Comparison of ENCODE assay signal across 1 cellular context in the genomic region with DNA sequence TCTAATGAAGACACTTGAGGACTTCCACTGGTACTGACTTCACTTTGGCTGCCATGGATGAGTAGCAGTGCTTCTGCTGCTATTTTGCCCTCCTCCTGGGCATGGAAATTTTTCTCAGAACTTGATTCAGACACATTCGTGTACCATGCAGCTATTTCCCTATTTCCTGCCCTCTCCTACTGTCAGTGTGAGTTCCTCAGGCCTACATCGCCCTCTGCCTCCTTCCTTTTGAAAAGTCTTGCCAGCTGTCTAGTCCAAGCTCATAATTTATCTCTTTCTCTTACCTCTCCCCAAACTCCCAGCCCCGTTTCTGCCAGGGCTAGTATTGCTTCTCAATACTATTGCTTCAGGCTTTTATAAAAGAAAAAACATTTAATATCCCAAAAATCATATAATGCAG.
TF ChIP-seq lines count a peak whose summit lies in the region.

No MANE protein-coding gene starts in this region.

TF ChIP-seq in SK-N-SH treated with all-trans-retinoic acid at 6 μM for 48 hours, 23 proteins besides CTCF, POLR2A, EP300 and RAD21 (continued from another document):
- TF ChIP-seq, protein P1, sequence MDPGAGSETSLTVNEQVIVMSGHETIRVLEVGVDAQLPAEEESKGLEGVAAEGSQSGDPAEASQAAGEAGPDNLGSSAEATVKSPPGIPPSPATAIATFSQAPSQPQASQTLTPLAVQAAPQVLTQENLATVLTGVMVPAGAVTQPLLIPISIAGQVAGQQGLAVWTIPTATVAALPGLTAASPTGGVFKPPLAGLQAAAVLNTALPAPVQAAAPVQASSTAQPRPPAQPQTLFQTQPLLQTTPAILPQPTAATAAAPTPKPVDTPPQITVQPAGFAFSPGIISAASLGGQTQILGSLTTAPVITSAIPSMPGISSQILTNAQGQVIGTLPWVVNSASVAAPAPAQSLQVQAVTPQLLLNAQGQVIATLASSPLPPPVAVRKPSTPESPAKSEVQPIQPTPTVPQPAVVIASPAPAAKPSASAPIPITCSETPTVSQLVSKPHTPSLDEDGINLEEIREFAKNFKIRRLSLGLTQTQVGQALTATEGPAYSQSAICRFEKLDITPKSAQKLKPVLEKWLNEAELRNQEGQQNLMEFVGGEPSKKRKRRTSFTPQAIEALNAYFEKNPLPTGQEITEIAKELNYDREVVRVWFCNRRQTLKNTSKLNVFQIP (CRISPR knock-in tag; IDR thresholded peaks at IDR 0.05; ENCODE audit: borderline replicate concordance, low read depth), result no peak
- TF ChIP-seq BACH2 (CRISPR knock-in tag; IDR thresholded peaks at IDR 0.05; ENCODE audit: borderline replicate concordance) (no peak), ZNF565 (CRISPR knock-in tag; conservative IDR thresholded peaks at IDR 0.05; ENCODE audit: low read depth) (no peak), ZNF8 (CRISPR knock-in tag; IDR thresholded peaks at IDR 0.05) (no peak), GLIS3 (CRISPR knock-in tag; IDR thresholded peaks at IDR 0.05) (no peak), ESRRG (CRISPR knock-in tag; IDR thresholded peaks at IDR 0.05) (no peak), TOX (CRISPR knock-in tag; IDR thresholded peaks at IDR 0.05; ENCODE audit: borderline replicate concordance) (no peak), PPARA (CRISPR knock-in tag; IDR thresholded peaks at IDR 0.05; ENCODE audit: borderline replicate concordance) (no peak), RARB (CRISPR knock-in tag; IDR thresholded peaks at IDR 0.05) (no peak), ZFP3 (CRISPR knock-in tag; IDR thresholded peaks at IDR 0.05) (no peak), TCF4 (CRISPR knock-in tag; IDR thresholded peaks at IDR 0.05; ENCODE audit: borderline replicate concordance) (no peak), ZFP30 (CRISPR knock-in tag; IDR thresholded peaks at IDR 0.05) (no peak), ARNTL (CRISPR knock-in tag; IDR thresholded peaks at IDR 0.05; ENCODE audit: borderline replicate concordance, low read depth) (no peak)
- TF ChIP-seq, protein P2, sequence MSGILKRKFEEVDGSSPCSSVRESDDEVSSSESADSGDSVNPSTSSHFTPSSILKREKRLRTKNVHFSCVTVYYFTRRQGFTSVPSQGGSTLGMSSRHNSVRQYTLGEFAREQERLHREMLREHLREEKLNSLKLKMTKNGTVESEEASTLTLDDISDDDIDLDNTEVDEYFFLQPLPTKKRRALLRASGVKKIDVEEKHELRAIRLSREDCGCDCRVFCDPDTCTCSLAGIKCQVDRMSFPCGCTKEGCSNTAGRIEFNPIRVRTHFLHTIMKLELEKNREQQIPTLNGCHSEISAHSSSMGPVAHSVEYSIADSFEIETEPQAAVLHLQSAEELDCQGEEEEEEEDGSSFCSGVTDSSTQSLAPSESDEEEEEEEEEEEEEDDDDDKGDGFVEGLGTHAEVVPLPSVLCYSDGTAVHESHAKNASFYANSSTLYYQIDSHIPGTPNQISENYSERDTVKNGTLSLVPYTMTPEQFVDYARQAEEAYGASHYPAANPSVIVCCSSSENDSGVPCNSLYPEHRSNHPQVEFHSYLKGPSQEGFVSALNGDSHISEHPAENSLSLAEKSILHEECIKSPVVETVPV (CRISPR knock-in tag; IDR thresholded peaks at IDR 0.05), result no peak
- TF ChIP-seq, protein P3, sequence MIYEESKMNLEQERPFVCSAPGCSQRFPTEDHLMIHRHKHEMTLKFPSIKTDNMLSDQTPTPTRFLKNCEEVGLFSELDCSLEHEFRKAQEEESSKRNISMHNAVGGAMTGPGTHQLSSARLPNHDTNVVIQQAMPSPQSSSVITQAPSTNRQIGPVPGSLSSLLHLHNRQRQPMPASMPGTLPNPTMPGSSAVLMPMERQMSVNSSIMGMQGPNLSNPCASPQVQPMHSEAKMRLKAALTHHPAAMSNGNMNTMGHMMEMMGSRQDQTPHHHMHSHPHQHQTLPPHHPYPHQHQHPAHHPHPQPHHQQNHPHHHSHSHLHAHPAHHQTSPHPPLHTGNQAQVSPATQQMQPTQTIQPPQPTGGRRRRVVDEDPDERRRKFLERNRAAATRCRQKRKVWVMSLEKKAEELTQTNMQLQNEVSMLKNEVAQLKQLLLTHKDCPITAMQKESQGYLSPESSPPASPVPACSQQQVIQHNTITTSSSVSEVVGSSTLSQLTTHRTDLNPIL (CRISPR knock-in tag; IDR thresholded peaks at IDR 0.05; ENCODE audit: low read depth), result no peak
